Comparison of ENCODE assay signal across 8 cellular contexts in the genomic region with DNA sequence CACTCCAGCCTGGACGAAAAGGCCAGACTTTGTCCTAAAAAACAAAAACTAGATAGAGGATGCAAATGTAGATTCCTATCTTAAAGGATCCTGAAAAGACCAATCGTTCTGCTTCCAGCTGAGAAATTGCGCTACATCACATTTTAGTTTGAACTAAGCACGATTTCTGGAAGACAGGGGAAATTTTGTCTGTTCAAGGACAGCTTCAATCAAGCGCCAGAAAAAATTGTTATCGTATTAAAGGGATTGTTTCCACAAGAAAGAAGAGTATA. TPM values are rescaled to one million over a fixed set of nuclear protein-coding genes. Genes with fewer than 3 reads are reported as not detected.
DNase-seq lines count a peak whose midpoint lies in the region; ATAC-seq and TF ChIP-seq lines count a peak whose summit lies in the region.

No MANE protein-coding gene starts in this region.

- H3K9ac ChIP-seq in HUES64 (ENCODE audit: low read depth, low read length), result peak overlapping the region; percentile 87

- H3K9me3 Mint-ChIP-seq in central memory CD8-positive, alpha-beta T cell, result no peaks in the 10 kb centered on the region

- H3K27me3 ChIP-seq in HUES64 (ENCODE audit: insufficient read depth, low read length) (peaks cover 4% of the 10 kb centered on the region; the same call in 1 of the 2 replicates), mononuclear cell (ENCODE audit: insufficient read depth, low read length) (no peaks in the 10 kb centered on the region)

- H3K36me3 Mint-ChIP-seq in central memory CD8-positive, alpha-beta T cell (ENCODE audit: insufficient read depth), result peaks cover 4% of the 10 kb centered on the region

- no peak for DNase-seq in central memory CD8-positive, alpha-beta T cell (ENCODE audit: low spot score in 2 of 2)
- DNase-seq in NCI-H187 treated with DMSO at 0.1 percent for 48 hours (lab: John Stamatoyannopoulos, UW) (no peak), HuH-7 (ENCODE audit: low spot score) (no peak)

- H3K4me1 ChIP-seq in HUES64 (ENCODE audit: insufficient read depth, low read length) (no peaks in the 10 kb centered on the region), mononuclear cell (ENCODE audit: insufficient read depth, low read length) (peaks cover 39% of the 10 kb centered on the region)

- peak overlapping the region; percentile 95 for H3K27ac Mint-ChIP-seq in central memory CD8-positive, alpha-beta T cell (ENCODE audit: low read depth)

- no peak for ATAC-seq in central memory CD8-positive, alpha-beta T cell (replicated peaks; ENCODE audit: extremely low read depth, poor library complexity, severe bottlenecking)
- ATAC-seq in GM18870 (IDR thresholded peaks at IDR 0.05; ENCODE audit: unreplicated experiment) (no peak), GM21723 (IDR thresholded peaks at IDR 0.05; ENCODE audit: unreplicated experiment) (no peak)

- peaks cover 2% of the 10 kb centered on the region; the same call in 1 of the 2 replicates for H3K36me3 ChIP-seq in HUES64 (ENCODE audit: insufficient read depth, low read length)

- H3K4me3 ChIP-seq in HUES64 (ENCODE audit: low read length), result peak overlapping the region; percentile 84
- peak overlapping the region; percentile 91 for H3K4me3 ChIP-seq in mononuclear cell (ENCODE audit: low read length)

- peaks cover 30% of the 10 kb centered on the region for H3K4me1 Mint-ChIP-seq in central memory CD8-positive, alpha-beta T cell

- 87% methylated on average over 6 of the region's 6 CpGs for WGBS in HUES64

- H3K27ac ChIP-seq in 22Rv1, result peak overlapping the region; percentile 93
- no peak overlapping the region for H3K27ac ChIP-seq in HUES64 (ENCODE audit: low read depth, low read length)

- no peaks in the 10 kb centered on the region for H3K27me3 Mint-ChIP-seq in central memory CD8-positive, alpha-beta T cell

- H3K9me3 ChIP-seq in HUES64 (ENCODE audit: insufficient read depth, low read depth, low read length) (0 out of 2 replicates have a peak, but pooled peaks cover 5% of the 10 kb centered on the region), mononuclear cell (ENCODE audit: low read depth, low read length) (no peaks in the 10 kb centered on the region)

- TF ChIP-seq CTCF in 22Rv1 (IDR thresholded peaks at IDR 0.05), result no peak

- H3K4me3 Mint-ChIP-seq in central memory CD8-positive, alpha-beta T cell, result peak overlapping the region; percentile 92

RNA-seq across cellular contexts. Expression of a gene that starts 0.7 kb away (rescaled TPM):
- 10.6 TPM for polyA plus RNA-seq in HUES64 (2013, experiment 1 of 2)
- polyA plus RNA-seq in HUES64 (2013, experiment 2 of 2), result 18.6 TPM
- 128 TPM for total RNA-seq in mononuclear cell

RNA-seq across cellular contexts. Expression of a gene that starts 30.7 kb away (rescaled TPM):
- 21.8 TPM for polyA plus RNA-seq in HUES64 (2013, experiment 1 of 2)
- 25.9 TPM for polyA plus RNA-seq in HUES64 (2013, experiment 2 of 2)
- 3.1 TPM for total RNA-seq in mononuclear cell
